In the genomic region with DNA sequence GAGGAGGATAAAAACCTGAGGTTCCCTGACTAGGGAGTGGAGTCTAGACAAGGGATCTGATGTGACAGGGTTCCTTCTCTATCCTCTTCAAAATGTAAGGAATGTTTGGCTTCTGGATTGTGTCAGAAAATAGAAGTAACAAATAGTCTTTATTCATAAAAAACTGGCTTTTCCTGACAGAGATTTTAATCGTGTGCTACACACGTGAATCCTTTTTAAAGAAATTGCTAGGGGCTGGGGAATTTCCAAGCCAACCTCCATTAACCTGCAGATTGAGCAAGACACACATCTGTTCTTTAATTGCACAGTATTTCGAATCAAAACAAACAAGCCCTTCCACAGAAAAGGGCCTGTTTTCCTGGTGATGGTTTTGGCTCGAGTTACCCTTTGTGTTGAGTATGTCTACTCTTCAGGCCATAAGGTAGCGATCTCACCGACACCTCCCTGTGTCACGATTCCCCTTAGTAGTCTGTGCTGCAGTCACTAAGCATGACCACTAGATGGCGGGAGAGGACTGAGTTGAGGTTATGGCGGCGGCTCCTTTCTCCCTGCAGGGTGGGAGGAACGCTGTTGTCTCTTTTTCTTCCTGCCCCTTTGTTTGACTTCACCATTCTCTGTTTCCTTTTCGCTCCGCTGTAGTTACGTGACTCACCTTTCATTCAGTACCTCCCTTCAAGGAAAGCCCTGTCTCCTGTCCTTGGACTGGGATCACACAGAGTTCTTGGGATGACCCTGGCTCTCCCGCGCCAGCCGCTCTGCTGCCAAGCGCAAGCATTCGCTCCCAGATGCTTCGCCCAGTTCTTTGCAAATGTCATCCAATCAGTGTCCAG, we compare ENCODE assay signal across 8 cellular contexts.
DNase-seq lines count a peak whose midpoint lies in the region; ATAC-seq and TF ChIP-seq lines count a peak whose summit lies in the region.

No MANE protein-coding gene starts in this region.

- H3K27ac ChIP-seq in caudate nucleus (ENCODE audit: low read depth, low read length), result no peak overlapping the region

- DNase-seq in A172 (ENCODE audit: low spot score), result peak; percentile 85
- peak; percentile 76 for DNase-seq in NCI-H2081 treated with DMSO at 0.1 percent for 48 hours (lab: John Stamatoyannopoulos, UW)
- DNase-seq in caudate nucleus (lab: John Stamatoyannopoulos, UW), result peak in 58 of 61 donors; percentile 4 to 89 (median 64)
- peak; percentile 93 for DNase-seq in islet precursor cell
- peak; percentile 81 for DNase-seq in stimulated activated CD4-positive, alpha-beta T cell treated with anti-CD3 and anti-CD28 coated beads, Interleukin-15, amount 100 ng/mL, for 24 hours

- H3K4me3 ChIP-seq in WI38 (ENCODE audit: low read depth, low read length), result peak overlapping the region; percentile 44

- no peak for TF ChIP-seq POLR2A in GM18505 (IDR thresholded peaks at IDR 0.05; ENCODE audit: borderline replicate concordance, extremely low read depth, insufficient read depth, insufficient read length)

- TF ChIP-seq CTCF in WI38 (IDR thresholded peaks at IDR 0.05; ENCODE audit: low read depth, low read length), result peak; percentile 94

- ATAC-seq in GM18505 (IDR thresholded peaks at IDR 0.05; ENCODE audit: unreplicated experiment) (peak; percentile 95), HG03039 (IDR thresholded peaks at IDR 0.05; ENCODE audit: unreplicated experiment) (peak; percentile 91)
